Comparison of ENCODE assay signal across 1 cellular context in the genomic region with DNA sequence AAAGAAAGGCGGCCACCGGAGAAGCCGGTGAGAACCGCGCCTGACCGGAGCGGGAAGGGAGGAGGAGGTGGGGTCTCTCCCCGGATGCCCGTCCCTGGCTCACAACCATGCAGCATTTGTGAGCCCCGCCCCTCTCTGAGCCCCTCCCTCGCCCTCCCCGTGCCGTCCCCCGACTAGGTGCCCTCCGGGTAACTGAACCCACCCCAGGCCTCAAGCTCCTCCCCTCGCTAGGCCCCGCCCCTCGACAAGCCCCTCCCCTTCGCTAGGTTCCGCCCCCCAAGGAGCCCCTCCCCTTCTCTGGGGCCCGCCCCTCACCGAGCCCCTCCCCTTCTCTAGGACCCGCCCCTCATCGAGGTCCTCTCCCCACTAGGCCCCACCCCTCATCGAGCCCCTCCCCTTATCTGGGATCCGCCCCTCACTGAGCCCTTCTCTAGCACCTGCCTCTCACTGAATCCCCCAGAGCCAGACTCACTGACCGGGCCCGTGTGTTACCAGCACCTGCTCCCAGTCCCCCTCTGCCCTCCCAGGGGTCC.
A peak's percentile ranks its signal among the peaks of the same experiment; 100 is the strongest.
TF ChIP-seq lines count a peak whose summit lies in the region.

No MANE protein-coding gene starts in this region.

TF ChIP-seq in HEK293, 187 proteins besides CTCF, POLR2A, EP300 and RAD21 (continued from another document):
- TF ChIP-seq, protein P1, sequence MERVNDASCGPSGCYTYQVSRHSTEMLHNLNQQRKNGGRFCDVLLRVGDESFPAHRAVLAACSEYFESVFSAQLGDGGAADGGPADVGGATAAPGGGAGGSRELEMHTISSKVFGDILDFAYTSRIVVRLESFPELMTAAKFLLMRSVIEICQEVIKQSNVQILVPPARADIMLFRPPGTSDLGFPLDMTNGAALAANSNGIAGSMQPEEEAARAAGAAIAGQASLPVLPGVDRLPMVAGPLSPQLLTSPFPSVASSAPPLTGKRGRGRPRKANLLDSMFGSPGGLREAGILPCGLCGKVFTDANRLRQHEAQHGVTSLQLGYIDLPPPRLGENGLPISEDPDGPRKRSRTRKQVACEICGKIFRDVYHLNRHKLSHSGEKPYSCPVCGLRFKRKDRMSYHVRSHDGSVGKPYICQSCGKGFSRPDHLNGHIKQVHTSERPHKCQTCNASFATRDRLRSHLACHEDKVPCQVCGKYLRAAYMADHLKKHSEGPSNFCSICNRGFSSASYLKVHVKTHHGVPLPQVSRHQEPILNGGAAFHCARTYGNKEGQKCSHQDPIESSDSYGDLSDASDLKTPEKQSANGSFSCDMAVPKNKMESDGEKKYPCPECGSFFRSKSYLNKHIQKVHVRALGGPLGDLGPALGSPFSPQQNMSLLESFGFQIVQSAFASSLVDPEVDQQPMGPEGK (tag by site-specific recombination; IDR thresholded peaks at IDR 0.05): peak; percentile 54
- no peak for TF ChIP-seq ZNF169 (tag by site-specific recombination; IDR thresholded peaks at IDR 0.05)
- TF ChIP-seq FEZF1 (tag by site-specific recombination; IDR thresholded peaks at IDR 0.05): no peak
- 0 out of 2 replicates have a peak, but pooled peaks have one; percentile 56 for TF ChIP-seq KLF8 (tag by site-specific recombination; IDR thresholded peaks at IDR 0.05)
- peak; percentile 74 for TF ChIP-seq SP3 (tag by site-specific recombination; IDR thresholded peaks at IDR 0.05)
- TF ChIP-seq, protein P2, sequence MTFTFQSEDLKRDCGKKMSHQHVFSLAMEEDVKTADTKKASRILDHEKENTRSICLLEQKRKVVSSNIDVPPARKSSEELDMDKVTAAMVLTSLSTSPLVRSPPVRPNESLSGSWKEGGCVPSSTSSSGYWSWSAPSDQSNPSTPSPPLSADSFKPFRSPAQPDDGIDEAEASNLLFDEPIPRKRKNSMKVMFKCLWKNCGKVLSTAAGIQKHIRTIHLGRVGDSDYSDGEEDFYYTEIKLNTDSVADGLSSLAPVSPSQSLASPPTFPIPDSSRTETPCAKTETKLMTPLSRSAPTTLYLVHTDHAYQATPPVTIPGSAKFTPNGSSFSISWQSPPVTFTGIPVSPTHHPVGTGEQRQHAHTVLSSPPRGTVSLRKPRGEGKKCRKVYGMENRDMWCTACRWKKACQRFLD (tag by site-specific recombination; IDR thresholded peaks at IDR 0.05): no peak
- 0 out of 2 replicates have a peak, but pooled peaks have one; percentile 14 for TF ChIP-seq KLF1 (tag by site-specific recombination; IDR thresholded peaks at IDR 0.05)
- TF ChIP-seq KLF9 (tag by site-specific recombination; IDR thresholded peaks at IDR 0.05; ENCODE audit: low read depth): peak; percentile 46
- TF ChIP-seq, protein P3, sequence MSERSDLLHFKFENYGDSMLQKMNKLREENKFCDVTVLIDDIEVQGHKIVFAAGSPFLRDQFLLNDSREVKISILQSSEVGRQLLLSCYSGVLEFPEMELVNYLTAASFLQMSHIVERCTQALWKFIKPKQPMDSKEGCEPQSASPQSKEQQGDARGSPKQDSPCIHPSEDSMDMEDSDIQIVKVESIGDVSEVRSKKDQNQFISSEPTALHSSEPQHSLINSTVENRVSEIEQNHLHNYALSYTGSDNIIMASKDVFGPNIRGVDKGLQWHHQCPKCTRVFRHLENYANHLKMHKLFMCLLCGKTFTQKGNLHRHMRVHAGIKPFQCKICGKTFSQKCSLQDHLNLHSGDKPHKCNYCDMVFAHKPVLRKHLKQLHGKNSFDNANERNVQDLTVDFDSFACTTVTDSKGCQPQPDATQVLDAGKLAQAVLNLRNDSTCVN (tag by site-specific recombination; optimal IDR thresholded peaks at IDR 0.05): no peak
- no peak for TF ChIP-seq SETDB1 (IDR thresholded peaks at IDR 0.05; ENCODE audit: insufficient read length, low read length)
- no peak for TF ChIP-seq ZNF558 (tag by site-specific recombination; IDR thresholded peaks at IDR 0.05)
- peak; percentile 64; the same call in 1 of the 2 replicates for TF ChIP-seq ZBTB17 (tag by site-specific recombination; IDR thresholded peaks at IDR 0.05)
- TF ChIP-seq ZNF433 (tag by site-specific recombination; IDR thresholded peaks at IDR 0.05; ENCODE audit: low read depth): no peak
- TF ChIP-seq SP2 (tag by site-specific recombination; IDR thresholded peaks at IDR 0.05): peak; percentile 65
- TF ChIP-seq, protein P4, sequence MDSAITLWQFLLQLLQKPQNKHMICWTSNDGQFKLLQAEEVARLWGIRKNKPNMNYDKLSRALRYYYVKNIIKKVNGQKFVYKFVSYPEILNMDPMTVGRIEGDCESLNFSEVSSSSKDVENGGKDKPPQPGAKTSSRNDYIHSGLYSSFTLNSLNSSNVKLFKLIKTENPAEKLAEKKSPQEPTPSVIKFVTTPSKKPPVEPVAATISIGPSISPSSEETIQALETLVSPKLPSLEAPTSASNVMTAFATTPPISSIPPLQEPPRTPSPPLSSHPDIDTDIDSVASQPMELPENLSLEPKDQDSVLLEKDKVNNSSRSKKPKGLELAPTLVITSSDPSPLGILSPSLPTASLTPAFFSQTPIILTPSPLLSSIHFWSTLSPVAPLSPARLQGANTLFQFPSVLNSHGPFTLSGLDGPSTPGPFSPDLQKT (IDR thresholded peaks at IDR 0.05; ENCODE audit: borderline replicate concordance, low read depth, low read length): no peak
- no peak for TF ChIP-seq ZNF670 (tag by site-specific recombination; IDR thresholded peaks at IDR 0.05; ENCODE audit: low read depth)
